Comparison of ENCODE assay signal across 1 cellular context in genomic region chr10:126670886-126671285, GRCh38.
TF ChIP-seq lines count a peak whose summit lies in the region.

No MANE protein-coding gene starts in this region.

TF ChIP-seq in GM23338, 12 proteins besides CTCF, POLR2A, EP300 and RAD21 (continued from another document):
- no peak for TF ChIP-seq EZH2phosphoT487 (IDR thresholded peaks at IDR 0.05; ENCODE audit: unreplicated experiment)
- TF ChIP-seq NANOG (IDR thresholded peaks at IDR 0.05; ENCODE audit: borderline replicate concordance): no peak
- TF ChIP-seq STAT1 (IDR thresholded peaks at IDR 0.05; ENCODE audit: unreplicated experiment): no peak
- TF ChIP-seq ZNF462 (CRISPR knock-in tag; IDR thresholded peaks at IDR 0.05): no peak
